8 cellular contexts compared by ENCODE assay signal in the genomic region with DNA sequence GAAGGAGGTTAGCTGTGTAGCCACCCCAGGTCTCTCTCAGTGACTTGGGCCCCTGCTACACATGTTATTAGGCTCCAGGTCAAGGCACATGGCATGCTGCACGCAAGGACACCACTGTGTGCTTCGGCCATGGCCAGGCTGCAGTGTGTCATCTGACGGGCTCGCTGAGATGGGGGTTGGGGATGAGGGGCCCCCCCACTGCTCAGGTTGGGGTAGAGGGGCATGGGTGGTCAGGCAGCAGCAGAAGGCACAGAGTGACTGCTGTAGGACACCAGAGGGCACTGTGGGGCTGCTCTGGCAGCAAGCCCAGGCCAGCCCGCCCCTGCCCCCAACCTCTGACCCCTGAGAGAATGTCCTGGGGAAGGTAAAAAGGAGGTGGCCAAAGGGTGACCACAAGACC. TPM values are rescaled to one million over a fixed set of nuclear protein-coding genes. Genes with fewer than 3 reads are reported as not detected.
DNase-seq lines count a peak whose midpoint lies in the region; ATAC-seq and TF ChIP-seq lines count a peak whose summit lies in the region.

No MANE protein-coding gene starts in this region.

- no peaks in the 10 kb centered on the region for H3K9me3 ChIP-seq in adipocyte (ENCODE audit: control insufficient read depth, low read length)
- H3K9me3 ChIP-seq in liver (ENCODE audit: control insufficient read depth in 4 of 4, low read length in 3 of 4) = no peaks in the 10 kb centered on the region

- H3K4me3 ChIP-seq in BJ (ENCODE audit: low read depth, low read length) (no peak overlapping the region), H7 (ENCODE audit: insufficient read depth, low read depth, low read length) (no peak overlapping the region), adipocyte (ENCODE audit: low read length) (no peak overlapping the region), liver (ENCODE audit: low read depth in 1 of 3, low read length in 3 of 3) (no peak overlapping the region)

- H3K4me1 ChIP-seq in adipocyte (ENCODE audit: control insufficient read depth, insufficient read depth, low read length) (peaks cover 16% of the 10 kb centered on the region), liver (ENCODE audit: control insufficient read depth in 4 of 4, insufficient read depth in 4 of 4, low read length in 3 of 4) (peaks cover 19 to 59% (median 44%) of the 10 kb centered on the region in 4 donors)

- no peak overlapping the region for H3K9ac ChIP-seq in adipocyte (ENCODE audit: low read length)
- no peak overlapping the region for H3K9ac ChIP-seq in liver (ENCODE audit: low read depth in 1 of 2, low read length in 2 of 2)

- CTCF ChIA-PET in BJ (lab: Yijun Ruan, JAX) = interaction anchor here (0.6 to 2.7 kb wide), 17 partner anchors 10 to 362 kb away, joined by 3 to 35 read pairs (median 4); a partner anchor contains a TSS

- DNase-seq in BJ (ENCODE audit: low read depth) = no peak
- DNase-seq in H7 = peak; percentile 95
- DNase-seq in adipocyte (ENCODE audit: low read depth) = peak; percentile 32
- DNase-seq in NCI-H1694 treated with DMSO at 0.1 percent for 48 hours (lab: John Stamatoyannopoulos, UW) = no peak

- TF ChIP-seq CTCF in BJ (IDR thresholded peaks at IDR 0.05; ENCODE audit: insufficient read depth, low read depth, low read length) (peak; percentile 65), liver (IDR thresholded peaks at IDR 0.05; ENCODE audit: low read depth, low read length, missing input control) (peak; percentile 53)

- no peaks in the 10 kb centered on the region for H3K27me3 ChIP-seq in BJ (ENCODE audit: control insufficient read depth, insufficient read depth, low read length)
- no peaks in the 10 kb centered on the region for H3K27me3 ChIP-seq in H7 (ENCODE audit: control insufficient read depth, insufficient read depth, low read length)
- H3K27me3 ChIP-seq in adipocyte (replicated peaks; ENCODE audit: control insufficient read depth, insufficient read depth, low read length) = no peaks in the 10 kb centered on the region
- H3K27me3 ChIP-seq in liver (ENCODE audit: control insufficient read depth in 4 of 4, insufficient read depth in 4 of 4, low read length in 3 of 4) = no peaks in the 10 kb centered on the region

- 61% methylated on average over 5 of the region's 5 CpGs for WGBS in liver

- ATAC-seq in GM19395 (IDR thresholded peaks at IDR 0.05; ENCODE audit: unreplicated experiment) (no peak), GM21515 (IDR thresholded peaks at IDR 0.05; ENCODE audit: unreplicated experiment) (no peak), GM18498 (IDR thresholded peaks at IDR 0.05; ENCODE audit: unreplicated experiment) (no peak)

- peak; percentile 72 to 79 for TF ChIP-seq RAD21 in liver (IDR thresholded peaks at IDR 0.05)

- POLR2A ChIA-PET in BJ (lab: Charles Lee) = no interaction called here

- peak overlapping the region; percentile 58 to 61 for H3K27ac ChIP-seq in liver (ENCODE audit: low read depth in 1 of 2, low read length in 2 of 2)

- H3K36me3 ChIP-seq in BJ (ENCODE audit: control insufficient read depth, insufficient read depth, low read length) = peaks cover 27% of the 10 kb centered on the region
- no peaks in the 10 kb centered on the region; the same call in 1 of the 2 replicates for H3K36me3 ChIP-seq in H7 (replicated peaks; ENCODE audit: control insufficient read depth, insufficient read depth, low read length)
- peaks cover 10% of the 10 kb centered on the region for H3K36me3 ChIP-seq in adipocyte (ENCODE audit: control insufficient read depth, insufficient read depth, low read length, severe bottlenecking)
- H3K36me3 ChIP-seq in liver (ENCODE audit: control insufficient read depth in 4 of 4, insufficient read depth in 3 of 4, low read depth in 1 of 4, low read length in 3 of 4) = peaks cover 0 to 4% (median 0%) of the 10 kb centered on the region in 4 donors

TF ChIP-seq in liver, 16 proteins besides CTCF, POLR2A, EP300 and RAD21:
- TF ChIP-seq RXRA (IDR thresholded peaks at IDR 0.05) = peak; percentile 21 to 56
- TF ChIP-seq GABPA (IDR thresholded peaks at IDR 0.05 in 1 of 2, conservative IDR thresholded peaks at IDR 0.05 in 1 of 2) = no peak
- peak; percentile 79 for TF ChIP-seq NR2F2 (IDR thresholded peaks at IDR 0.05)
- no peak for TF ChIP-seq FOXA2 (IDR thresholded peaks at IDR 0.05)
- peak in 1 of 2 donors; percentile 27 for TF ChIP-seq HNF4A (conservative IDR thresholded peaks at IDR 0.05)

RNA-seq across cellular contexts. Expression of a gene that starts 32.2 kb away (rescaled TPM):
- 13.5 and 27.0 TPM in 2 replicates for polyA plus RNA-seq in BJ (2011; rRNA removed)
- 12.2 and 16.5 TPM in 2 replicates for polyA minus RNA-seq in BJ (2011; rRNA and poly(A)+ RNA removed)
- total RNA-seq in H7 (2014; rRNA removed; shearing (Covaris generic)) = 183 and 212 TPM in 2 replicates
- total RNA-seq in liver = 10 to 100 TPM in 1 of 2 donors, 1 to 10 TPM in 1; 8.0 to 41.9 TPM
- 10 to 100 TPM in 1 of 2 donors, 1 to 10 TPM in 1; 4.7 to 12.1 TPM for polyA plus RNA-seq in liver

RNA-seq across cellular contexts. Expression of a gene that starts 51.0 kb away (rescaled TPM):
- 16.3 and 24.1 TPM in 2 replicates for polyA plus RNA-seq in BJ (2011; rRNA removed)
- polyA minus RNA-seq in BJ (2011; rRNA and poly(A)+ RNA removed) = 15.0 and 30.3 TPM in 2 replicates
- 91.1 and 134 TPM in 2 replicates for total RNA-seq in H7 (2014; rRNA removed; shearing (Covaris generic))
- 10 to 100 TPM in 1 of 2 donors, 1 to 10 TPM in 1; 6.4 to 19.0 TPM for total RNA-seq in liver
- polyA plus RNA-seq in liver = 10 to 100 TPM in 1 of 2 donors, 1 to 10 TPM in 1; 4.0 to 16.6 TPM

RNA-seq across cellular contexts. Expression of a gene that starts 51.7 kb away (rescaled TPM):
- polyA plus RNA-seq in BJ (2011; rRNA removed) = 4.4 and 10.2 TPM in 2 replicates
- polyA minus RNA-seq in BJ (2011; rRNA and poly(A)+ RNA removed) = 7.1 and 8.7 TPM in 2 replicates
- total RNA-seq in H7 (2014; rRNA removed; shearing (Covaris generic)) = 16.4 and 17.0 TPM in 2 replicates
- 10 to 100 TPM in 1 of 2 donors, 1 to 10 TPM in 1; 7.6 to 10.5 TPM for total RNA-seq in liver
- 1 to 10 TPM; 4.5 to 5.6 TPM for polyA plus RNA-seq in liver

Comparison
In these comparisons a context has a peak if more than half of its experiments do, and no peak if none do; other contexts are left out.
1. DNase-seq: peak in H7 (single experiment) and adipocyte (single experiment); none in BJ (single experiment) and NCI-H1694 treated with DMSO at 0.1 percent for 48 hours (single experiment).